In the genomic region with DNA sequence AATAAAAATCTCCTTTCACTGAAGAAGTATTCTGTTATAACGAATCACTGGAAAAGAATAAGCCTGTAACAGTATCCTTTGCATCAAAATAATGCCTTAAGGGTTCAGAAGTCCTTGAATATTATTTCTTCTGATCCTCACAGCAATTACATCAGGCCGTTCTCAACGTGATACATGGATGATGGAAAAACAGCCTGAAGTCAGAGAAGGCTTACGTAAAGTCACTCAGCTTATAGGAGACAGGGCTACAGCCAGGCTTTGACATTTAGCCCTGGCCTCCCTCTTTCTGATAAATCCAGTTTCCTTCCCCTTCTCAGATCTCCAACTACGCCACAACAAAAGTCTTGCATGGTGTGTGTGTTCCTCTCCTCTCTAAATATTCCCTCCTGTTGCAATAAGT, we compare ENCODE assay signal across 19 cellular contexts.
DNase-seq lines count a peak whose midpoint lies in the region; ATAC-seq and TF ChIP-seq lines count a peak whose summit lies in the region.
"Had no signal": no experiment of that assay in that cellular context is flagged by ENCODE, and none has a peak within 500 bp of the region (broad histone marks: within the 10 kb centered on the region; RNA-seq: fewer than 3 reads in every experiment).

No MANE protein-coding gene starts in this region.

- WGBS in H9 (ENCODE audit: extremely low coverage, insufficient read length, low lambda C conversion rate) = 100% methylated on average over 1 of the region's 5 CpGs

- no peak overlapping the region for H3K4me3 ChIP-seq in naive thymus-derived CD4-positive, alpha-beta T cell (ENCODE audit: low read length)
- H3K4me3 ChIP-seq: BLaER1, GM23248, PC-9 had no signal

- TF ChIP-seq CTCF in H9 (conservative IDR thresholded peaks at IDR 0.05) = no peak
- TF ChIP-seq CTCF in endothelial cell (IDR thresholded peaks at IDR 0.05; ENCODE audit: unreplicated experiment) = no peak
- TF ChIP-seq CTCF in osteocyte (IDR thresholded peaks at IDR 0.05) = no peak

- H3K14ac ChIP-seq in H9 (ENCODE audit: insufficient read depth, low read length) = no peak overlapping the region

- CTCF ChIA-PET in naive thymus-derived CD4-positive, alpha-beta T cell (lab: Charles Lee) = interaction anchor here (0.6 kb wide), 1 partner anchor 19 kb away, joined by 3 read pairs; no protein-coding TSS in a partner anchor

- H4K91ac ChIP-seq in H9 (ENCODE audit: insufficient read length, low read depth, low read length) = no peak overlapping the region

- no peak overlapping the region for H2BK120ac ChIP-seq in H9 (ENCODE audit: low read depth, low read length, poor library complexity, severe bottlenecking)

- H3K4me3 Mint-ChIP-seq in H9 (no peak overlapping the region), endothelial cell (ENCODE audit: unreplicated experiment) (peak overlapping the region; percentile 24), osteocyte (ENCODE audit: unreplicated experiment) (no peak overlapping the region)
- no peak overlapping the region for H3K4me3 Mint-ChIP-seq in naive thymus-derived CD4-positive, alpha-beta T cell

- intact Hi-C loops in naive thymus-derived CD4-positive, alpha-beta T cell (cut with micrococcal nuclease) = no loop called here

- no peaks in the 10 kb centered on the region for H3K27me3 ChIP-seq in H9 (ENCODE audit: insufficient read depth, low read length)
- H3K27me3 ChIP-seq in naive thymus-derived CD4-positive, alpha-beta T cell (ENCODE audit: control insufficient read depth in 2 of 2, insufficient read depth in 2 of 2, low read length in 2 of 2) = no peaks in the 10 kb centered on the region
- H3K27me3 ChIP-seq: BLaER1 had no signal

- DNase-seq in H9 = no peak
- DNase-seq in SK-MEL-5 (ENCODE audit: low read depth, low spot score) = peak; percentile 68
- no peak for DNase-seq in endothelial cell (ENCODE audit: low spot score)
- no peak for DNase-seq in osteocyte (ENCODE audit: extremely low spot score, unreplicated experiment)
- DNase-seq in NCI-H146 treated with DMSO at 0.1 percent for 48 hours (lab: John Stamatoyannopoulos, UW; ENCODE audit: unreplicated experiment) = no peak
- no peak for DNase-seq in naive thymus-derived CD4-positive, alpha-beta T cell
- DNase-seq: CD4-positive, alpha-beta memory T cell; DND-41; GM23248; HCEC 1CT; NCI-H1105; NCI-H1694; NCI-H2227 treated with DMSO at 0.1 percent for 48 hours; NCI-H524; PC-9; SIG-M5 had no signal

- H3T11ph ChIP-seq in H9 (ENCODE audit: low read length) = no peak overlapping the region

- in situ Hi-C loops in SK-MEL-5 (cut with HindIII; ENCODE audit: low pct_unique_long_range_greater_than_20kb, low sequenced_read_pairs) = no loop called here

- POLR2A ChIA-PET in naive thymus-derived CD4-positive, alpha-beta T cell (lab: Charles Lee) = no interaction called here

- H3K27me3 Mint-ChIP-seq in H9 (ENCODE audit: low read depth) (no peaks in the 10 kb centered on the region), endothelial cell (ENCODE audit: unreplicated experiment) (peaks cover 6% of the 10 kb centered on the region), osteocyte (ENCODE audit: unreplicated experiment) (no peaks in the 10 kb centered on the region)
- H3K27me3 Mint-ChIP-seq in naive thymus-derived CD4-positive, alpha-beta T cell = peaks cover 0 to 30% (median 0%) of the 10 kb centered on the region in 5 donors
- H3K27me3 Mint-ChIP-seq: CD4-positive, alpha-beta memory T cell had no signal

- H3K4me1 Mint-ChIP-seq in H9 (peaks cover 23 to 27% of the 10 kb centered on the region in 2 experiments), endothelial cell (ENCODE audit: unreplicated experiment) (peaks cover 18% of the 10 kb centered on the region), osteocyte (ENCODE audit: unreplicated experiment) (peaks cover 9% of the 10 kb centered on the region)
- H3K4me1 Mint-ChIP-seq in naive thymus-derived CD4-positive, alpha-beta T cell = peaks cover 5 to 26% (median 24%) of the 10 kb centered on the region in 7 donors

- no peak overlapping the region for H3K23ac ChIP-seq in H9 (ENCODE audit: insufficient read length, low read depth, low read length)

- no peak for ATAC-seq in GM21576 (IDR thresholded peaks at IDR 0.05; ENCODE audit: unreplicated experiment)
- no peak for ATAC-seq in naive thymus-derived CD4-positive, alpha-beta T cell

- peaks cover 5% of the 10 kb centered on the region; the same call in 1 of the 2 replicates for H3K4me1 ChIP-seq in H9 (ENCODE audit: insufficient read depth, low read length)
- H3K4me1 ChIP-seq in naive thymus-derived CD4-positive, alpha-beta T cell (ENCODE audit: control insufficient read depth in 2 of 2, insufficient read depth in 2 of 2, low read length in 2 of 2) = no peaks in the 10 kb centered on the region
- H3K4me1 ChIP-seq: BLaER1 had no signal

- no peaks in the 10 kb centered on the region for H4K20me1 ChIP-seq in H9 (ENCODE audit: control insufficient read depth, insufficient read depth, insufficient read length)
- H4K20me1 ChIP-seq: BLaER1 had no signal

- H3K4ac ChIP-seq in H9 (ENCODE audit: low read depth, low read length) = no peak overlapping the region

- no peak overlapping the region for H3K56ac ChIP-seq in H9 (ENCODE audit: insufficient read length, low read depth, low read length)

- H3K79me2 ChIP-seq in H9 (ENCODE audit: insufficient read depth, low read length) = no peaks in the 10 kb centered on the region

- H3K36me3 Mint-ChIP-seq in H9 (ENCODE audit: insufficient read depth in 1 of 3, low read depth in 3 of 3) (peaks cover 11 to 19% (median 13%) of the 10 kb centered on the region in 3 experiments), endothelial cell (ENCODE audit: low read depth, unreplicated experiment) (peaks cover 17% of the 10 kb centered on the region), osteocyte (ENCODE audit: unreplicated experiment) (no peaks in the 10 kb centered on the region)
- H3K36me3 Mint-ChIP-seq in naive thymus-derived CD4-positive, alpha-beta T cell = peaks cover 0 to 12% (median 0%) of the 10 kb centered on the region in 5 donors

- H2BK5ac ChIP-seq in H9 (ENCODE audit: insufficient read length, low read length) = no peak overlapping the region

- H3K9me3 Mint-ChIP-seq in H9 (peaks cover 7 to 9% of the 10 kb centered on the region in 2 experiments; a peak in 4 of 5 replicates), endothelial cell (ENCODE audit: unreplicated experiment) (no peaks in the 10 kb centered on the region), osteocyte (ENCODE audit: unreplicated experiment) (no peaks in the 10 kb centered on the region)
- peaks cover 0 to 6% (median 0%) of the 10 kb centered on the region in 11 donors for H3K9me3 Mint-ChIP-seq in naive thymus-derived CD4-positive, alpha-beta T cell

- peak overlapping the region; percentile 31 for H3K9ac ChIP-seq in H9 (ENCODE audit: extremely low read depth, insufficient read length, low read length)
- H3K9ac ChIP-seq: BLaER1, GM23248 had no signal

- H3K79me1 ChIP-seq in H9 (ENCODE audit: insufficient read depth, low read depth, low read length, poor library complexity, severe bottlenecking) = no peaks in the 10 kb centered on the region

- no peak overlapping the region for H2BK20ac ChIP-seq in H9 (ENCODE audit: low read depth, low read length, poor library complexity, severe bottlenecking)

- H3K36me3 ChIP-seq in naive thymus-derived CD4-positive, alpha-beta T cell (ENCODE audit: control insufficient read depth in 2 of 3, insufficient read depth in 3 of 3, low read length in 3 of 3) = no peaks in the 10 kb centered on the region
- H3K36me3 ChIP-seq: BLaER1 had no signal

- H3K18ac ChIP-seq in H9 (ENCODE audit: insufficient read length, low read depth, low read length) = no peak overlapping the region

- no peak overlapping the region for H4K5ac ChIP-seq in H9 (ENCODE audit: insufficient read length, low read depth, low read length)

- H4K8ac ChIP-seq in H9 (replicated peaks; ENCODE audit: insufficient read length, low read depth, low read length) = no peak overlapping the region

- no peak overlapping the region for H2BK12ac ChIP-seq in H9 (ENCODE audit: insufficient read length, low read depth, low read length)

- H3K9me3 ChIP-seq in H9 (ENCODE audit: control insufficient read depth, low read depth, low read length) = no peaks in the 10 kb centered on the region
- no peaks in the 10 kb centered on the region for H3K9me3 ChIP-seq in naive thymus-derived CD4-positive, alpha-beta T cell (ENCODE audit: control insufficient read depth in 2 of 3, low read length in 3 of 3)

- H3K4me2 ChIP-seq in H9 (ENCODE audit: insufficient read depth, insufficient read length, low read length) = no peak overlapping the region
- H3K4me2 ChIP-seq: BLaER1, PC-9 had no signal

- no peak overlapping the region for H2AFZ ChIP-seq in H9 (ENCODE audit: low read length)
- H2AFZ ChIP-seq: GM23248, PC-9 had no signal

- no peaks in the 10 kb centered on the region for H3K23me2 ChIP-seq in H9 (ENCODE audit: insufficient read length, low read depth, low read length, poor library complexity, severe bottlenecking)

- H2AK5ac ChIP-seq in H9 (ENCODE audit: insufficient read length, low read length) = no peak overlapping the region

- no peak overlapping the region for H2BK15ac ChIP-seq in H9 (ENCODE audit: low read depth, low read length)

- no peak overlapping the region for H3K27ac ChIP-seq in H9 (ENCODE audit: insufficient read length, low read depth, low read length)
- H3K27ac ChIP-seq in naive thymus-derived CD4-positive, alpha-beta T cell (ENCODE audit: low read depth, low read length) = no peak overlapping the region
- H3K27ac ChIP-seq: BLaER1, GM23248, PC-9, RWPE1 had no signal

- H3K27ac Mint-ChIP-seq in H9 (peak overlapping the region in 2 of 3 experiments; percentile 51 to 57; a peak in 2 of 7 replicates), endothelial cell (ENCODE audit: unreplicated experiment) (no peak overlapping the region), osteocyte (ENCODE audit: unreplicated experiment) (peak overlapping the region; percentile 54)
- H3K27ac Mint-ChIP-seq in naive thymus-derived CD4-positive, alpha-beta T cell = peak overlapping the region in 3 of 9 donors; percentile 32 to 67 (median 44)
